In genomic region chr11:66285250-66285947, GRCh38 we compare ENCODE assay signal across 1 cellular context.
TF ChIP-seq lines count a peak whose summit lies in the region.

No MANE protein-coding gene starts in this region.

TF ChIP-seq in GM12878, 131 proteins besides CTCF, POLR2A, EP300 and RAD21:
- TF ChIP-seq ZBTB11 (CRISPR knock-in tag; IDR thresholded peaks at IDR 0.05), result no peak
- 0 out of 2 replicates have a peak, but pooled peaks have one; percentile 38 for TF ChIP-seq POLR2AphosphoS5 (IDR thresholded peaks at IDR 0.05; ENCODE audit: low read length)
